8 cellular contexts compared by ENCODE assay signal in genomic region chrX:48897157-48897620, GRCh38. TPM values are rescaled to one million over a fixed set of nuclear protein-coding genes. Genes with fewer than 3 reads are reported as not detected.
DNase-seq lines count a peak whose midpoint lies in the region; ATAC-seq, FAIRE-seq and TF ChIP-seq lines count a peak whose summit lies in the region.

No MANE protein-coding gene starts in this region.

- peaks cover 4 to 8% of the 10 kb centered on the region in 2 donors for H3K4me1 ChIP-seq in kidney (ENCODE audit: control insufficient read depth in 1 of 2, insufficient read depth in 1 of 2, low read depth in 1 of 2, low read length in 2 of 2)

- TF ChIP-seq CTCF in VCaP (conservative IDR thresholded peaks at IDR 0.05): no peak
- no peak for TF ChIP-seq CTCF in kidney (IDR thresholded peaks at IDR 0.05; ENCODE audit: borderline replicate concordance, extremely low read depth, insufficient read depth)

- intact Hi-C loops in kidney (cut with DNase I): no loop called here

- H3K9ac ChIP-seq in kidney (ENCODE audit: low read length in 2 of 2): peak overlapping the region; percentile 87 to 96

- H3K36me3 ChIP-seq in kidney (ENCODE audit: control insufficient read depth in 1 of 2, insufficient read depth in 2 of 2, low read length in 2 of 2): peaks cover 5 to 9% of the 10 kb centered on the region in 2 donors

- ATAC-seq in HG03064 (IDR thresholded peaks at IDR 0.05; ENCODE audit: low read depth, unreplicated experiment) (peak; percentile 10), GM21526 (IDR thresholded peaks at IDR 0.05; ENCODE audit: low FRiP score, unreplicated experiment) (no peak)

- H3K4me3 ChIP-seq in kidney (ENCODE audit: low read length in 2 of 2): peak overlapping the region; percentile 87 to 91

- no peak for DNase-seq in GM12891 (ENCODE audit: insufficient read length, low spot score)
- peak; percentile 68 for DNase-seq in NCI-H2171 treated with DMSO at 0.1 percent for 48 hours (lab: John Stamatoyannopoulos, UW)
- peak; percentile 92 for DNase-seq in kidney
- DNase-seq in stimulated activated CD4-positive, alpha-beta T cell treated with anti-CD3 and anti-CD28 coated beads, Interleukin-12 subunit alpha, Interleukin-12 subunit beta, amount 100 ng/mL, for 48 hours (ENCODE audit: low read depth in 2 of 3, low spot score in 1 of 3): peak in 2 of 3 donors; percentile 48 to 55

- H3K27ac ChIP-seq in VCaP (peak overlapping the region; percentile 74), cingulate gyrus (ENCODE audit: low read depth, low read length) (peak overlapping the region; percentile 87), kidney (ENCODE audit: low read depth in 2 of 2, low read length in 2 of 2) (peak overlapping the region; percentile 96 to 97)

- FAIRE-seq in GM12891 (lab: Jason Lieb, UNC) (peak; percentile 98), kidney (lab: Jason Lieb, UNC) (no peak)

- no peak for TF ChIP-seq POLR2A in GM12891 (IDR thresholded peaks at IDR 0.05; ENCODE audit: low read depth, low read length)

- H3K9me3 ChIP-seq in kidney (ENCODE audit: control insufficient read depth in 1 of 2, low read length in 2 of 2): no peaks in the 10 kb centered on the region

TF ChIP-seq in GM12891, 5 proteins besides CTCF, POLR2A, EP300 and RAD21:
- TF ChIP-seq PAX5 (IDR thresholded peaks at IDR 0.05; ENCODE audit: insufficient read depth, low read length, severe bottlenecking) (no peak), POLR2AphosphoS5 (IDR thresholded peaks at IDR 0.05; ENCODE audit: low read depth, low read length) (no peak; the same call in 1 of the 2 replicates), POU2F2 (IDR thresholded peaks at IDR 0.05; ENCODE audit: low read depth, low read length) (no peak), TAF1 (IDR thresholded peaks at IDR 0.05; ENCODE audit: low read depth, low read length) (0 out of 2 replicates have a peak, but pooled peaks have one; percentile 8)

RNA-seq across cellular contexts. Expression of gene TIMM17B, which starts 0.4 kb away (rescaled TPM):
- 43.6 TPM for polyA plus RNA-seq in GM12891 (2012; ENCODE audit: low read depth, missing spikeins)
- 44.8 TPM for total RNA-seq in kidney
- 109 TPM for polyA plus RNA-seq in kidney (ENCODE audit: insufficient read depth, low read depth, low replicate concordance)

RNA-seq across cellular contexts. Expression of gene PQBP1, which starts 0.5 kb away (rescaled TPM):
- polyA plus RNA-seq in GM12891 (2012; ENCODE audit: low read depth, missing spikeins): 77.8 TPM
- 61.3 TPM for total RNA-seq in kidney
- polyA plus RNA-seq in kidney (ENCODE audit: insufficient read depth, low read depth, low replicate concordance): 93.4 TPM

RNA-seq across cellular contexts. Expression of gene SLC35A2, which starts 14.3 kb away (rescaled TPM):
- 13.9 TPM for polyA plus RNA-seq in GM12891 (2012; ENCODE audit: low read depth, missing spikeins)
- total RNA-seq in kidney: 34.2 TPM
- 29.3 TPM for polyA plus RNA-seq in kidney (ENCODE audit: insufficient read depth, low read depth, low replicate concordance)

RNA-seq across cellular contexts. Expression of gene PIM2, which starts 21.6 kb away (rescaled TPM):
- polyA plus RNA-seq in GM12891 (2012; ENCODE audit: low read depth, missing spikeins): 92.2 TPM
- 29.6 TPM for total RNA-seq in kidney
- polyA plus RNA-seq in kidney (ENCODE audit: insufficient read depth, low read depth, low replicate concordance): 8.7 TPM
